In genomic region chr2:222241054-222241453, GRCh38 we compare ENCODE assay signal across 25 cellular contexts. TPM values are rescaled to one million over a fixed set of nuclear protein-coding genes. Genes with fewer than 3 reads are reported as not detected.
DNase-seq lines count a peak whose midpoint lies in the region; ATAC-seq and TF ChIP-seq lines count a peak whose summit lies in the region.
"Had no signal": no experiment of that assay in that cellular context is flagged by ENCODE, and none has a peak within 500 bp of the region (broad histone marks: within the 10 kb centered on the region; RNA-seq: fewer than 3 reads in every experiment).

No MANE protein-coding gene starts in this region.

- peaks cover 0 to 52% (median 9%) of the 10 kb centered on the region in 4 donors for H3K27me3 ChIP-seq in esophagus squamous epithelium
- H3K27me3 ChIP-seq: thyroid gland had no signal

- 24 to 39% methylated on average over 6 of the region's 6 CpGs for WGBS in esophagus squamous epithelium, 2 donors

- H3K4me1 Mint-ChIP-seq in brain = peaks cover 64% of the 10 kb centered on the region
- no peaks in the 10 kb centered on the region for H3K4me1 Mint-ChIP-seq in activated T-cell treated with anti-CD3 and anti-CD28 coated beads, Interleukin-2, amount 50 U/mL, for 4 hours (ENCODE audit: low read depth)
- H3K4me1 Mint-ChIP-seq: CD14-positive monocyte, natural killer cell had no signal

- no peak overlapping the region for H3K4me3 ChIP-seq in esophagus squamous epithelium
- H3K4me3 ChIP-seq: GM23248, thyroid gland had no signal

- TF ChIP-seq CTCF in brain (conservative IDR thresholded peaks at IDR 0.05) (no peak), esophagus squamous epithelium (IDR thresholded peaks at IDR 0.05) (no peak)

- H3K27me3 Mint-ChIP-seq in brain = peaks cover 51% of the 10 kb centered on the region
- peaks cover 35% of the 10 kb centered on the region for H3K27me3 Mint-ChIP-seq in activated T-cell treated with anti-CD3 and anti-CD28 coated beads, Interleukin-2, amount 50 U/mL, for 4 hours (ENCODE audit: low read depth)

- intact Hi-C loops in esophagus squamous epithelium (cut with DNase I) = no loop called here

- TF ChIP-seq POLR2A in esophagus squamous epithelium (IDR thresholded peaks at IDR 0.05) = no peak

- H3K9me3 Mint-ChIP-seq in brain = peaks cover 0 to 3% (median 0%) of the 10 kb centered on the region in 5 experiments
- H3K9me3 Mint-ChIP-seq in activated T-cell treated with anti-CD3 and anti-CD28 coated beads, Interleukin-2, amount 50 U/mL, for 4 hours = no peaks in the 10 kb centered on the region
- H3K9me3 Mint-ChIP-seq: dendritic cell treated with granulocyte-macrophage colony-stimulating factor and Interleukin-4, amounts not matched to agents 40 ng/mL and 50 ng/mL, for 4 days had no signal

- ATAC-seq in activated T-cell treated with anti-CD3 and anti-CD28 coated beads, Interleukin-2, amount 50 U/mL, for 4 hours = no peak
- ATAC-seq in GM18519 (IDR thresholded peaks at IDR 0.05; ENCODE audit: low FRiP score, unreplicated experiment) = no peak
- ATAC-seq: natural killer cell had no signal

- peak overlapping the region in 2 of 5 experiments; percentile 22 to 30 for H3K27ac Mint-ChIP-seq in brain
- H3K27ac Mint-ChIP-seq: CD14-positive monocyte; dendritic cell treated with granulocyte-macrophage colony-stimulating factor and Interleukin-4, amounts not matched to agents 40 ng/mL and 50 ng/mL, for 4 days; natural killer cell had no signal

- DNase-seq in DMS 273 (lab: John Stamatoyannopoulos, UW; ENCODE audit: unreplicated experiment) = peak; percentile 76
- peak; percentile 72 for DNase-seq in NCI-H1105 (lab: John Stamatoyannopoulos, UW)
- DNase-seq in NCI-H2171 (lab: John Stamatoyannopoulos, UW) = peak; percentile 55
- no peak for DNase-seq in activated T-cell treated with anti-CD3 and anti-CD28 coated beads, Interleukin-2, amount 50 U/mL, for 4 hours
- DNase-seq in SIG-M5 (lab: John Stamatoyannopoulos, UW) = no peak
- no peak for DNase-seq in esophagus squamous epithelium (lab: John Stamatoyannopoulos, UW)
- DNase-seq: ACHN; activated CD4-positive, alpha-beta T cell treated with anti-CD3 and anti-CD28 coated beads for 48 hours; activated effector memory CD4-positive, alpha-beta T cell treated with Interleukin-2 at 50 U/mL for 16 hours; DND-41; GM23248; Karpas-422; kidney glomerular epithelial cell; mesenchymal stem cell; natural killer cell; NCI-H1048; RPMI8226; stimulated activated CD4-positive, alpha-beta T cell treated with anti-CD3 and anti-CD28 coated beads, Interleukin-2, amount 100 ng/mL, for 24 hours; stimulated activated naive CD4-positive, alpha-beta T cell treated with Interleukin-2 at 50 U/mL for 16 hours; thyroid gland had no signal

- no peaks in the 10 kb centered on the region for H3K4me1 ChIP-seq in esophagus squamous epithelium

- no peak overlapping the region for H3K27ac ChIP-seq in esophagus squamous epithelium
- H3K27ac ChIP-seq: GM23248, thyroid gland had no signal

- no peaks in the 10 kb centered on the region for H3K36me3 Mint-ChIP-seq in brain
- no peaks in the 10 kb centered on the region for H3K36me3 Mint-ChIP-seq in activated T-cell treated with anti-CD3 and anti-CD28 coated beads, Interleukin-2, amount 50 U/mL, for 4 hours (ENCODE audit: insufficient read depth)
- H3K36me3 Mint-ChIP-seq: CD14-positive monocyte, natural killer cell had no signal

- no peaks in the 10 kb centered on the region for H3K9me3 ChIP-seq in esophagus squamous epithelium
- H3K9me3 ChIP-seq: thyroid gland had no signal

- H3K4me3 Mint-ChIP-seq in brain = peak overlapping the region in 4 of 5 experiments; percentile 4 to 70 (median 34)
- no peak overlapping the region for H3K4me3 Mint-ChIP-seq in activated T-cell treated with anti-CD3 and anti-CD28 coated beads, Interleukin-2, amount 50 U/mL, for 4 hours
- H3K4me3 Mint-ChIP-seq: dendritic cell treated with granulocyte-macrophage colony-stimulating factor and Interleukin-4, amounts not matched to agents 40 ng/mL and 50 ng/mL, for 4 days; natural killer cell had no signal

- no peaks in the 10 kb centered on the region for H3K36me3 ChIP-seq in esophagus squamous epithelium
- H3K36me3 ChIP-seq: thyroid gland had no signal

RNA-seq across cellular contexts. Expression of gene PAX3, which starts 57.7 kb away (rescaled TPM):
- not detected for polyA plus RNA-seq in brain (ENCODE audit: insufficient read depth, low read depth, low replicate concordance)
- not detected for total RNA-seq in activated T-cell treated with anti-CD3 and anti-CD28 coated beads, Interleukin-2, amount 50 U/mL, for 4 hours
- not detected for total RNA-seq in esophagus squamous epithelium
- total RNA-seq: bronchial epithelial cell, GM23248, natural killer cell, thyroid gland had no signal
- polyA plus RNA-seq: CD14-positive monocyte, GM23248 had no signal

Comparison
In these comparisons a context has a peak if more than half of its experiments do, and no peak if none do; other contexts are left out.
1. DNase-seq: peak in DMS 273 (single experiment), NCI-H1105 (single experiment) and NCI-H2171 (single experiment); none in activated T-cell treated with anti-CD3 and anti-CD28 coated beads, Interleukin-2, amount 50 U/mL, for 4 hours (single experiment), SIG-M5 (single experiment) and esophagus squamous epithelium (single experiment).